ENCODE assay signal across 14 cellular contexts in the genomic region with DNA sequence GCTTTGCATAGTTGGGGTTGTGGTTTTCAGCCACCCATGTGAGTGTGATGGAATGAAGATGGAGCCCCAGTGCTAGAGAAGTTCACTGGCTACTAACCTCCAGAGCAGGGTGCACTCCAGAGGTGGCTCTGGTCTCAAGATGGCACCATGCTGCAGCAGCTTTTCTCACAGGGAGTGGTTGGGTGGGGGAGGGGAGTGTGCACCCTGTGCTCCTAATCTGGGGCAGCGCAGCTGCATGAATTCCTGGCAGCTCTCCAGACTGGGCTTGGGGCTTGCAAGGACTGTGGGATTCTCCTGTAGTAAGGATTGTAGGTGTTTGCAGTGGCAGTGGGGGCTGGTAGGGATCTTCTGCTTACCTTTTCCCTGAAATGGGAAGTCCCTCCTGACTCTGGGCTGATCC.
"Had no signal": no experiment of that assay in that cellular context is flagged by ENCODE, and none has a peak within 500 bp of the region (broad histone marks: within the 10 kb centered on the region; RNA-seq: fewer than 3 reads in every experiment).

No MANE protein-coding gene starts in this region.

- DNase-seq: activated CD4-positive, alpha-beta T cell treated with anti-CD3 and anti-CD28 coated beads, Interleukin-2, amount 50 U/mL, for 1 hour; amygdala; esophagus squamous epithelium; foreskin fibroblast; glutamatergic neuron; left colon; naive thymus-derived CD8-positive, alpha-beta T cell; posterior cingulate gyrus; stimulated activated CD4-positive, alpha-beta T cell treated with anti-CD3 and anti-CD28 coated beads, Interleukin-15, amount 100 ng/mL, for 24 hours; stimulated activated CD4-positive, alpha-beta T cell treated with anti-CD3 and anti-CD28 coated beads, Interleukin-4, amount 100 ng/mL, for 24 hours had no signal

- H3K4me3 ChIP-seq: esophagus squamous epithelium, lung had no signal

- H3K4me1 ChIP-seq: esophagus squamous epithelium had no signal

- H3K27ac ChIP-seq: esophagus squamous epithelium had no signal

- FAIRE-seq: endometrium, urothelium cell line had no signal

- ATAC-seq: left colon; naive thymus-derived CD8-positive, alpha-beta T cell had no signal

- H3K27me3 ChIP-seq: esophagus squamous epithelium had no signal

- H3K27me3 Mint-ChIP-seq: activated naive CD4-positive, alpha-beta T cell treated with anti-CD3 and anti-CD28 coated beads, Interleukin-2, amount 50 U/mL, for 24 hours; naive thymus-derived CD8-positive, alpha-beta T cell had no signal
